10 cellular contexts compared by ENCODE assay signal in genomic region chr7:7848245-7848644, GRCh38.
A peak's percentile ranks its signal among the peaks of the same experiment; 100 is the strongest.
DNase-seq lines count a peak whose midpoint lies in the region; ATAC-seq and TF ChIP-seq lines count a peak whose summit lies in the region.
"Had no signal": no experiment of that assay in that cellular context is flagged by ENCODE, and none has a peak within 500 bp of the region (broad histone marks: within the 10 kb centered on the region; RNA-seq: fewer than 3 reads in every experiment).

No MANE protein-coding gene starts in this region.

- TF ChIP-seq EP300 in suprapubic skin (IDR thresholded peaks at IDR 0.05) = no peak

- peaks cover 42% of the 10 kb centered on the region for H3K4me1 Mint-ChIP-seq in central memory CD8-positive, alpha-beta T cell
- H3K4me1 Mint-ChIP-seq in nephron progenitor cell = no peaks in the 10 kb centered on the region

- H3K27ac Mint-ChIP-seq in central memory CD8-positive, alpha-beta T cell (ENCODE audit: low read depth) = peak overlapping the region; percentile 33
- H3K27ac Mint-ChIP-seq in nephron progenitor cell = no peak overlapping the region

- no peaks in the 10 kb centered on the region for H3K27me3 Mint-ChIP-seq in central memory CD8-positive, alpha-beta T cell
- peaks cover 6% of the 10 kb centered on the region for H3K27me3 Mint-ChIP-seq in nephron progenitor cell (ENCODE audit: low read depth, poor library complexity)

- H3K9me3 Mint-ChIP-seq in central memory CD8-positive, alpha-beta T cell = no peaks in the 10 kb centered on the region
- H3K9me3 Mint-ChIP-seq in nephron progenitor cell = peaks cover 5% of the 10 kb centered on the region

- TF ChIP-seq CTCF in nephron progenitor cell (IDR thresholded peaks at IDR 0.05) = no peak
- TF ChIP-seq CTCF in suprapubic skin (IDR thresholded peaks at IDR 0.05) = no peak

- intact Hi-C loops in left colon (cut with DNase I, micrococcal nuclease) = no loop called here

- no peaks in the 10 kb centered on the region for H3K9me3 ChIP-seq in suprapubic skin

- no peak for DNase-seq in central memory CD8-positive, alpha-beta T cell (ENCODE audit: low spot score in 2 of 2)
- DNase-seq in nephron progenitor cell (no peak), left colon (no peak), suprapubic skin (ENCODE audit: low spot score in 2 of 2) (no peak)
- DNase-seq: dorsolateral prefrontal cortex, NCI-H1092 treated with DMSO at 0.1 percent for 48 hours, NCI-H510A had no signal

- H3K36me3 ChIP-seq in suprapubic skin = no peaks in the 10 kb centered on the region

- peak overlapping the region; percentile 42 for H3K4me3 Mint-ChIP-seq in central memory CD8-positive, alpha-beta T cell
- no peak overlapping the region for H3K4me3 Mint-ChIP-seq in nephron progenitor cell

- H3K36me3 Mint-ChIP-seq in central memory CD8-positive, alpha-beta T cell (ENCODE audit: insufficient read depth) = no peaks in the 10 kb centered on the region
- H3K36me3 Mint-ChIP-seq in nephron progenitor cell (ENCODE audit: low read depth) = peaks cover 5% of the 10 kb centered on the region

- no peak overlapping the region for H3K27ac ChIP-seq in suprapubic skin
- H3K27ac ChIP-seq: dorsolateral prefrontal cortex had no signal

- no peaks in the 10 kb centered on the region for H3K27me3 ChIP-seq in suprapubic skin
- H3K27me3 ChIP-seq: dorsolateral prefrontal cortex had no signal

- H3K4me3 ChIP-seq in suprapubic skin = no peak overlapping the region
- H3K4me3 ChIP-seq: dorsolateral prefrontal cortex had no signal

- WGBS in suprapubic skin = 66% methylated on average over 2 of the region's 2 CpGs

- H3K4me1 ChIP-seq in suprapubic skin = no peaks in the 10 kb centered on the region

- TF ChIP-seq POLR2A in suprapubic skin (IDR thresholded peaks at IDR 0.05) = no peak

- ATAC-seq in GM18508 (IDR thresholded peaks at IDR 0.05; ENCODE audit: insufficient read depth, unreplicated experiment) = peak; percentile 75
- peak; percentile 88 for ATAC-seq in GM19467 (IDR thresholded peaks at IDR 0.05; ENCODE audit: unreplicated experiment)
- ATAC-seq in HG03135 (IDR thresholded peaks at IDR 0.05; ENCODE audit: unreplicated experiment) = peak; percentile 63
- peak; percentile 72 for ATAC-seq in central memory CD8-positive, alpha-beta T cell (replicated peaks; ENCODE audit: extremely low read depth, poor library complexity, severe bottlenecking)
- no peak for ATAC-seq in left colon
